In the genomic region with DNA sequence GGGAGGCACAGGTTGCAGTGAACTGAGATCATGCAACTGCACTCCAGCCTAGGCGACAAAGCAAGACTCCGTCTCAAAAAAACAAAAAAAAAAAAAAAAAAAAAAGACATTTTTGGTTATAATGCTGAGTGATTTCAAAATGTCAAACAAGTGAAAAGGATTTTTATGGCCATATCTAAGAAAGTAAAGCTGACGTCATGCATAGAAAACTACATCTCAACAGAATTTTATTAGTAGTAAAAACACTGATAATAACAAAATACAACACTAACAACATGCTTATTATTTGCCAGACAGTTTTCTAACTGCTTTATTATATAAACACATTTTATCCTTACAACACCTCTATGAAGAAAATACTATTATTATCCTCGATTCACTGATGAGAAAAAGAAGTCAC, we compare ENCODE assay signal across 35 cellular contexts.
"Had no signal": no experiment of that assay in that cellular context is flagged by ENCODE, and none has a peak within 500 bp of the region (broad histone marks: within the 10 kb centered on the region; RNA-seq: fewer than 3 reads in every experiment).

No MANE protein-coding gene starts in this region.

- H3K4me3 ChIP-seq: adrenal gland, body of pancreas, breast epithelium had no signal

- H3K27ac ChIP-seq: adrenal gland, body of pancreas, brain microvascular endothelial cell, breast epithelium, VCaP had no signal

- H3K4me1 ChIP-seq: adrenal gland, body of pancreas, breast epithelium had no signal

- H3K36me3 Mint-ChIP-seq: activated CD4-positive, alpha-beta memory T cell treated with anti-CD3 and anti-CD28 coated beads for 36 hours; activated naive CD8-positive, alpha-beta T cell treated with anti-CD3 and anti-CD28 coated beads for 36 hours had no signal

- DNase-seq: activated B cell treated with CpG ODN at 0.5 μM for 24 hours; activated CD4-positive, alpha-beta memory T cell treated with anti-CD3 and anti-CD28 coated beads for 36 hours; activated CD4-positive, alpha-beta T cell treated with anti-CD3 and anti-CD28 coated beads for 4 hours; activated CD4-positive, alpha-beta T cell treated with anti-CD3 and anti-CD28 coated beads, Interleukin-2, amount 10 ng/mL, durations not matched to agents 24 days and 14 days; activated CD4-positive, alpha-beta T cell treated with anti-CD3 and anti-CD28 coated beads, Interleukin-2, amount 50 U/mL, for 1 hour; activated CD4-positive, alpha-beta T cell treated with anti-CD3 and anti-CD28 coated beads, Interleukin-2, amount 50 U/mL, for 4 hours; activated CD4-positive, CD25-positive, alpha-beta regulatory T cell treated with anti-CD3 and anti-CD28 coated beads, Interleukin-2, amount 50 U/mL, for 72 hours; activated CD8-positive, alpha-beta memory T cell treated with anti-CD3 and anti-CD28 coated beads, Interleukin-2, amount 50 U/mL, for 4 hours; activated CD8-positive, alpha-beta T cell treated with anti-CD3 and anti-CD28 coated beads for 36 hours; activated effector memory CD4-positive, alpha-beta T cell treated with anti-CD3 and anti-CD28 coated beads, Interleukin-2, amount 50 U/mL, for 16 hours; activated gamma-delta T cell treated with Interleukin-2 at 50 U/mL for 16 hours; activated naive CD4-positive, alpha-beta T cell; activated naive CD4-positive, alpha-beta T cell treated with anti-CD3 and anti-CD28 coated beads for 36 hours; activated naive CD4-positive, alpha-beta T cell treated with anti-CD3 and anti-CD28 coated beads, Interleukin-2, amount 50 U/mL, for 16 hours; activated naive CD8-positive, alpha-beta T cell treated with anti-CD3 and anti-CD28 coated beads for 36 hours; activated T-cell treated with anti-CD3 and anti-CD28 coated beads for 4 hours; activated T-cell treated with anti-CD3 and anti-CD28 coated beads, Interleukin-2, amount 50 U/mL, for 1 hour; activated T-cell treated with anti-CD3 and anti-CD28 coated beads, Interleukin-2, amount 50 U/mL, for 4 hours; activated T-cell treated with anti-CD3 and anti-CD28 coated beads, Interleukin-2, amount 50 U/mL, for 72 hours; adrenal gland; amniotic stem cell; aorta; body of pancreas; brain microvascular endothelial cell; central memory CD4-positive, alpha-beta T cell; T-helper 2 cell; T-helper 9 cell had no signal

- H3K4me1 Mint-ChIP-seq: activated B cell treated with CpG ODN at 0.5 μM for 24 hours; activated CD4-positive, alpha-beta T cell treated with anti-CD3 and anti-CD28 coated beads, Interleukin-2, amount 10 ng/mL, durations not matched to agents 24 days and 14 days; activated naive CD8-positive, alpha-beta T cell treated with anti-CD3 and anti-CD28 coated beads for 36 hours; activated T-helper 17 cell treated with anti-CD3 and anti-CD28 coated beads, Interleukin-2, amount 50 U/mL, for 72 hours had no signal

- FAIRE-seq: astrocyte, TTC549 had no signal

- H3K4me3 Mint-ChIP-seq: activated B cell treated with CpG ODN at 0.5 μM for 24 hours; activated CD4-positive, alpha-beta memory T cell treated with anti-CD3 and anti-CD28 coated beads for 36 hours; activated CD4-positive, alpha-beta T cell treated with anti-CD3 and anti-CD28 coated beads, Interleukin-2, amount 10 ng/mL, durations not matched to agents 24 days and 14 days; activated CD8-positive, alpha-beta T cell treated with anti-CD3 and anti-CD28 coated beads for 36 hours; activated naive CD4-positive, alpha-beta T cell treated with anti-CD3 and anti-CD28 coated beads for 36 hours; activated naive CD8-positive, alpha-beta T cell treated with anti-CD3 and anti-CD28 coated beads for 36 hours; activated T-cell treated with anti-CD3 and anti-CD28 coated beads, Interleukin-2, amount 50 U/mL, for 4 hours; activated T-cell treated with anti-CD3 and anti-CD28 coated beads, Interleukin-2, amount 50 U/mL, for 72 hours; activated T-helper 1 cell treated with anti-CD3 and anti-CD28 coated beads, Interleukin-12 subunit alpha, Interleukin-12 subunit beta, Interleukin-2, Interleukin-4 antibody, amounts not matched to agents 30 ng/mL and 10 ng/mL and 1 ng/mL, durations not matched to agents 14 hours and 24 hours and 36 hours; activated T-helper 17 cell treated with anti-CD3 and anti-CD28 coated beads, Interleukin-2, amount 50 U/mL, for 72 hours; T-helper 2 cell treated with Interferon-gamma antibody and Interleukin-4, amounts not matched to agents 5 μg/mL and 100 μg/mL, for 36 hours had no signal

- H3K27ac Mint-ChIP-seq: activated B cell treated with CpG ODN at 0.5 μM for 24 hours; activated CD4-positive, alpha-beta memory T cell treated with anti-CD3 and anti-CD28 coated beads for 36 hours; activated CD4-positive, alpha-beta T cell treated with anti-CD3 and anti-CD28 coated beads, Interleukin-2, amount 10 ng/mL, durations not matched to agents 24 days and 14 days; activated CD8-positive, alpha-beta T cell treated with anti-CD3 and anti-CD28 coated beads for 36 hours; activated naive CD4-positive, alpha-beta T cell treated with anti-CD3 and anti-CD28 coated beads for 36 hours; activated naive CD4-positive, alpha-beta T cell treated with anti-CD3 and anti-CD28 coated beads, Interleukin-2, amount 50 U/mL, for 72 hours; activated naive CD8-positive, alpha-beta T cell treated with anti-CD3 and anti-CD28 coated beads for 36 hours; activated T-cell treated with anti-CD3 and anti-CD28 coated beads, Interleukin-2, amount 50 U/mL, for 72 hours; activated T-helper 1 cell treated with anti-CD3 and anti-CD28 coated beads, Interleukin-12 subunit alpha, Interleukin-12 subunit beta, Interleukin-2, Interleukin-4 antibody, amounts not matched to agents 30 ng/mL and 10 ng/mL and 1 ng/mL, durations not matched to agents 14 hours and 24 hours and 36 hours; activated T-helper 17 cell treated with anti-CD3 and anti-CD28 coated beads, Interleukin-2, amount 50 U/mL, for 72 hours; T-helper 2 cell treated with Interferon-gamma antibody and Interleukin-4, amounts not matched to agents 5 μg/mL and 100 μg/mL, for 36 hours had no signal

- H3K36me3 ChIP-seq: adrenal gland, brain microvascular endothelial cell, breast epithelium had no signal

- H3K27me3 Mint-ChIP-seq: activated B cell treated with CpG ODN at 0.5 μM for 24 hours; activated CD4-positive, alpha-beta memory T cell treated with anti-CD3 and anti-CD28 coated beads for 36 hours; activated CD4-positive, alpha-beta T cell treated with anti-CD3 and anti-CD28 coated beads, Interleukin-2, amount 10 ng/mL, durations not matched to agents 24 days and 14 days; activated CD8-positive, alpha-beta T cell treated with anti-CD3 and anti-CD28 coated beads for 36 hours; activated naive CD8-positive, alpha-beta T cell treated with anti-CD3 and anti-CD28 coated beads for 36 hours; activated T-helper 17 cell treated with anti-CD3 and anti-CD28 coated beads, Interleukin-2, amount 50 U/mL, for 72 hours had no signal

- ATAC-seq: activated CD8-positive, alpha-beta T cell treated with anti-CD3 and anti-CD28 coated beads for 36 hours; activated naive CD4-positive, alpha-beta T cell treated with anti-CD3 and anti-CD28 coated beads, Interleukin-2, amount 50 U/mL, for 72 hours; activated T-cell treated with anti-CD3 and anti-CD28 coated beads, Interleukin-2, amount 50 U/mL, for 4 hours; activated T-cell treated with anti-CD3 and anti-CD28 coated beads, Interleukin-2, amount 50 U/mL, for 72 hours; activated T-helper 17 cell treated with anti-CD3 and anti-CD28 coated beads, Interleukin-2, amount 50 U/mL, for 72 hours; body of pancreas had no signal

- H3K27me3 ChIP-seq: adrenal gland, body of pancreas, brain microvascular endothelial cell, breast epithelium had no signal

- H3K9me3 ChIP-seq: adrenal gland, body of pancreas had no signal
